24 cellular contexts compared by ENCODE assay signal in the genomic region with DNA sequence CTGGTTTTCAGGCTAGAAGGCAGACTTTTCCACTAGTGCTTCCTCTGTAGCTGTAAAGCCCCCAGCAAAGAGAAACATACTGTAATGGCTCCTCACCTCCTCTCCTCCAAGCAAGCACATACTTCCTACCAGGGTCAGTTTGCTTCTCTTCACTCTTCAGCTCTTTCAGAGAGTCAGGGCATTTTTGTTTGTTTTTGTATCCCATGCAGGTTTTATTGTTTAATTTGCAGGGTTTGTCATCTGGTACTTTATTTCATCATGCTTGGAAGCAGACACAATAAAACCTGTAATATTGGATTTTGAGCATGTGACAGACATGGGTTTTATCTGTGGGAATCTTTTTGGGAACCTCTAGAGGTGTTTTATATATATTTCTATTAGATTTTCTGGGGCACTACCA.
"Had no signal": no experiment of that assay in that cellular context is flagged by ENCODE, and none has a peak within 500 bp of the region (broad histone marks: within the 10 kb centered on the region; RNA-seq: fewer than 3 reads in every experiment).

No MANE protein-coding gene starts in this region.

- H3K27me3 ChIP-seq: neural progenitor cell, pancreas, right atrium auricular region, right lobe of liver, sigmoid colon, stomach, thyroid gland, tibial nerve, upper lobe of left lung, vagina had no signal

- H3K4me1 ChIP-seq: neural progenitor cell, pancreas, prostate gland, right atrium auricular region, right lobe of liver, sigmoid colon, stomach, thyroid gland, tibial nerve, upper lobe of left lung, vagina had no signal

- H2AFZ ChIP-seq: neural progenitor cell had no signal

- H3K9ac ChIP-seq: neural progenitor cell had no signal

- H3K4me3 ChIP-seq: neural progenitor cell, pancreas, prostate gland, right atrium auricular region, right lobe of liver, sigmoid colon, stomach, thoracic aorta, thyroid gland, tibial nerve, upper lobe of left lung, vagina had no signal

- H3K27ac ChIP-seq: neural progenitor cell, pancreas, prostate gland, right atrium auricular region, right lobe of liver, sigmoid colon, stomach, thoracic aorta, thyroid gland, tibial nerve, upper lobe of left lung, vagina had no signal

- FAIRE-seq: pancreas, small intestine, urothelium cell line had no signal

- ATAC-seq: natural killer cell; pancreas; right lobe of liver; stimulated activated effector memory CD8-positive, alpha-beta T cell treated with anti-CD3 and anti-CD28 coated beads, Interleukin-12 subunit alpha, Interleukin-12 subunit beta, amount 100 ng/mL, for 72 hours; stimulated activated naive B cell treated with anti-CD40 and anti-IgM and Interleukin-4, amounts not matched to agents 10 μg/mL and 1 μg/mL and 100 μg/mL, for 72 hours had no signal

- H3K36me3 ChIP-seq: neural progenitor cell, pancreas, prostate gland, right atrium auricular region, right lobe of liver, sigmoid colon, stomach, thoracic aorta, thyroid gland, tibial nerve, upper lobe of left lung, vagina had no signal

- H3K9me3 ChIP-seq: pancreas, prostate gland, right lobe of liver, sigmoid colon, stomach, thoracic aorta, thyroid gland, tibial nerve, upper lobe of left lung, vagina had no signal

- DNase-seq: natural killer cell; pancreas; retina; right lobe of liver; sigmoid colon; small intestine; stimulated activated CD4-positive, alpha-beta T cell treated with anti-CD3 and anti-CD28 coated beads, Interleukin-15, amount 100 ng/mL, for 24 hours; stimulated activated CD4-positive, alpha-beta T cell treated with anti-CD3 and anti-CD28 coated beads, Interleukin-2, amount 100 ng/mL, for 24 hours; stimulated activated CD4-positive, alpha-beta T cell treated with anti-CD3 and anti-CD28 coated beads, Interleukin-2, amount 100 ng/mL, for 48 hours; stimulated activated CD4-positive, alpha-beta T cell treated with anti-CD3 and anti-CD28 coated beads, Interleukin-4, amount 100 ng/mL, for 24 hours; stimulated activated naive B cell treated with anti-CD40 and anti-IgM and Interleukin-4, amounts not matched to agents 10 μg/mL and 1 μg/mL and 100 μg/mL, for 72 hours; stimulated activated naive CD4-positive, alpha-beta T cell treated with Interleukin-2 at 50 U/mL for 16 hours; stomach; thyroid gland; trophoblast cell; upper lobe of left lung had no signal

- H3K4me2 ChIP-seq: neural progenitor cell had no signal
